ENCODE assay signal across 20 cellular contexts in the genomic region with DNA sequence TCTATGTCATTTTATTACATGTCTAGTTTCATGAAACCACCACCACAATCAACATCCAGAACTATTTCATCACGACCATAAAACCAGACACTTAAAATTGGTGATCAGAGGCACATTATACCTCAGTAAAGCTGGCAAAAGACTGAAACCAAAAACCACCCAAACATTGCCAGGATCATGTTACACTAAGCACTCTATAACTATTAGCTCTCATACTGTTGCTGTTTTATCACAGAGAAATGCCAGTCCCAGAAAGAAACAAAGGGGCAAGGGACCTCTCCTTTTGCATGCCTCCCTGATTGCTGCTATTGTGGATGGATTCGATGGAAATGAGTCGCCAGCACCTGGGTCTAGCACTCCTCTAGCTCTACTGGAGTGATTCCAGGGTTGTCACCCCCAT.
A peak's percentile ranks its signal among the peaks of the same experiment; 100 is the strongest.
DNase-seq lines count a peak whose midpoint lies in the region; ATAC-seq and TF ChIP-seq lines count a peak whose summit lies in the region.
"Had no signal": no experiment of that assay in that cellular context is flagged by ENCODE, and none has a peak within 500 bp of the region (broad histone marks: within the 10 kb centered on the region; RNA-seq: fewer than 3 reads in every experiment).

No MANE protein-coding gene starts in this region.

- DNase-seq in DMS153 treated with DMSO at 0.1 percent for 48 hours (lab: John Stamatoyannopoulos, UW; ENCODE audit: unreplicated experiment) (peak; percentile 52), NCI-H128 (lab: John Stamatoyannopoulos, UW; ENCODE audit: unreplicated experiment) (peak; percentile 58), NCI-H2227 (lab: John Stamatoyannopoulos, UW; ENCODE audit: unreplicated experiment) (peak; percentile 26), SW480 (ENCODE audit: low spot score) (peak; percentile 18), dedifferentiated amniotic fluid mesenchymal stem cell (ENCODE audit: extremely low spot score) (no peak)
- no peak for DNase-seq in activated CD4-positive, CD25-positive, alpha-beta regulatory T cell treated with anti-CD3 and anti-CD28 coated beads, Interleukin-2, amount 50 U/mL, for 72 hours
- DNase-seq in activated CD8-positive, alpha-beta T cell treated with anti-CD3 and anti-CD28 coated beads for 36 hours = no peak
- DNase-seq: activated B cell treated with CpG ODN at 0.5 μM for 24 hours; aorta; CD4-positive, alpha-beta memory T cell; central memory CD4-positive, alpha-beta T cell; dorsolateral prefrontal cortex; hippocampal formation; Karpas-422; lower lobe of right lung; NCI-H1436; stimulated activated naive CD4-positive, alpha-beta T cell; thyroid gland had no signal

- H3K36me3 Mint-ChIP-seq in activated CD8-positive, alpha-beta T cell treated with anti-CD3 and anti-CD28 coated beads for 36 hours (ENCODE audit: low read depth) = no peaks in the 10 kb centered on the region
- H3K36me3 Mint-ChIP-seq: activated naive CD4-positive, alpha-beta T cell treated with anti-CD3 and anti-CD28 coated beads, Interleukin-2, amount 50 U/mL, for 24 hours; CD4-positive, alpha-beta memory T cell; neural progenitor cell had no signal

- H3K4me1 Mint-ChIP-seq in activated CD8-positive, alpha-beta T cell treated with anti-CD3 and anti-CD28 coated beads for 36 hours (ENCODE audit: low read depth) = no peaks in the 10 kb centered on the region
- H3K4me1 Mint-ChIP-seq: activated B cell treated with CpG ODN at 0.5 μM for 24 hours; activated naive CD4-positive, alpha-beta T cell treated with anti-CD3 and anti-CD28 coated beads, Interleukin-2, amount 50 U/mL, for 24 hours; CD4-positive, alpha-beta memory T cell had no signal

- CTCF ChIA-PET in activated CD8-positive, alpha-beta T cell treated with anti-CD3 and anti-CD28 coated beads for 36 hours (lab: Charles Lee) = no interaction called here

- H3K9me3 Mint-ChIP-seq in activated CD8-positive, alpha-beta T cell treated with anti-CD3 and anti-CD28 coated beads for 36 hours = no peaks in the 10 kb centered on the region
- H3K9me3 Mint-ChIP-seq: activated B cell treated with CpG ODN at 0.5 μM for 24 hours; activated naive CD4-positive, alpha-beta T cell treated with anti-CD3 and anti-CD28 coated beads, Interleukin-2, amount 50 U/mL, for 24 hours; neural progenitor cell had no signal

- no peak for TF ChIP-seq CTCF in activated CD8-positive, alpha-beta T cell treated with anti-CD3 and anti-CD28 coated beads for 36 hours (IDR thresholded peaks at IDR 0.05)

- no peak overlapping the region for H3K4me3 Mint-ChIP-seq in activated CD8-positive, alpha-beta T cell treated with anti-CD3 and anti-CD28 coated beads for 36 hours
- H3K4me3 Mint-ChIP-seq: activated B cell treated with CpG ODN at 0.5 μM for 24 hours; activated naive CD4-positive, alpha-beta T cell treated with anti-CD3 and anti-CD28 coated beads, Interleukin-2, amount 50 U/mL, for 24 hours; CD4-positive, alpha-beta memory T cell; neural progenitor cell had no signal

- POLR2A ChIA-PET in activated CD8-positive, alpha-beta T cell treated with anti-CD3 and anti-CD28 coated beads for 36 hours (lab: Charles Lee) = no interaction called here

- peaks cover 7% of the 10 kb centered on the region for H3K27me3 Mint-ChIP-seq in activated CD8-positive, alpha-beta T cell treated with anti-CD3 and anti-CD28 coated beads for 36 hours

- intact Hi-C loops in activated CD8-positive, alpha-beta T cell treated with anti-CD3 and anti-CD28 coated beads for 36 hours (cut with micrococcal nuclease) = no loop called here

- no peak for ATAC-seq in activated CD8-positive, alpha-beta T cell treated with anti-CD3 and anti-CD28 coated beads for 36 hours
- ATAC-seq: lower lobe of right lung had no signal

- no peak overlapping the region for H3K27ac Mint-ChIP-seq in activated CD8-positive, alpha-beta T cell treated with anti-CD3 and anti-CD28 coated beads for 36 hours
- H3K27ac Mint-ChIP-seq: activated B cell treated with CpG ODN at 0.5 μM for 24 hours; activated naive CD4-positive, alpha-beta T cell treated with anti-CD3 and anti-CD28 coated beads, Interleukin-2, amount 50 U/mL, for 24 hours; CD4-positive, alpha-beta memory T cell; neural progenitor cell had no signal

Comparison
In these comparisons a context has a peak if more than half of its experiments do, and no peak if none do; other contexts are left out.
1. DNase-seq: peak in DMS153 treated with DMSO at 0.1 percent for 48 hours (single experiment), NCI-H128 (single experiment), NCI-H2227 (single experiment) and SW480 (single experiment); none in activated CD4-positive, CD25-positive, alpha-beta regulatory T cell treated with anti-CD3 and anti-CD28 coated beads, Interleukin-2, amount 50 U/mL, for 72 hours (single experiment), activated CD8-positive, alpha-beta T cell treated with anti-CD3 and anti-CD28 coated beads for 36 hours (single experiment) and dedifferentiated amniotic fluid mesenchymal stem cell (single experiment).